ENCODE assay signal across 8 cellular contexts in genomic region chr19:49594157-49595005, GRCh38. TPM values are rescaled to one million over a fixed set of nuclear protein-coding genes. Genes with fewer than 3 reads are reported as not detected.
DNase-seq lines count a peak whose midpoint lies in the region; ATAC-seq and TF ChIP-seq lines count a peak whose summit lies in the region.

No MANE protein-coding gene starts in this region.

- H3K4me2 ChIP-seq in H9 (ENCODE audit: insufficient read depth, insufficient read length, low read length) (peak overlapping the region; percentile 19), smooth muscle cell (peak overlapping the region; percentile 95)

- ATAC-seq in T-helper 17 cell (no peak), GM19035 (IDR thresholded peaks at IDR 0.05; ENCODE audit: unreplicated experiment) (no peak), HG03460 (IDR thresholded peaks at IDR 0.05; ENCODE audit: unreplicated experiment) (no peak)

- H2AK5ac ChIP-seq in H9 (ENCODE audit: insufficient read length, low read length): no peak overlapping the region

- no peak overlapping the region for H3K4me3 ChIP-seq in esophagus muscularis mucosa
- no peak overlapping the region for H3K4me3 ChIP-seq in smooth muscle cell

- H3K79me2 ChIP-seq in H9 (ENCODE audit: insufficient read depth, low read length) (peaks cover 5% of the 10 kb centered on the region; the same call in 1 of the 2 replicates), smooth muscle cell (ENCODE audit: low read depth) (peaks cover 43% of the 10 kb centered on the region)

- peaks cover 8% of the 10 kb centered on the region for H3F3A ChIP-seq in smooth muscle cell (ENCODE audit: low read depth)

- peaks cover 40 to 55% (median 53%) of the 10 kb centered on the region in 4 donors for H3K36me3 ChIP-seq in esophagus muscularis mucosa
- no peaks in the 10 kb centered on the region for H3K36me3 ChIP-seq in smooth muscle cell (ENCODE audit: low read depth)

- H3K14ac ChIP-seq in H9 (ENCODE audit: insufficient read depth, low read length): no peak overlapping the region

- in situ Hi-C loops in KBM-7 (cut with MboI; ENCODE audit: low pct_unique_long_range_greater_than_20kb, low sequenced_read_pairs): no loop called here

- no peak overlapping the region for H3K4ac ChIP-seq in H9 (ENCODE audit: low read depth, low read length)

- TF ChIP-seq CTCF in H9 (conservative IDR thresholded peaks at IDR 0.05): no peak
- TF ChIP-seq CTCF in esophagus muscularis mucosa (IDR thresholded peaks at IDR 0.05): no peak
- TF ChIP-seq CTCF in smooth muscle cell (IDR thresholded peaks at IDR 0.05; ENCODE audit: borderline replicate concordance, insufficient read depth, poor library complexity, severe bottlenecking): no peak

- H2AFZ ChIP-seq in H9 (ENCODE audit: low read length) (no peak overlapping the region), smooth muscle cell (ENCODE audit: low read depth) (no peak overlapping the region)

- H2BK12ac ChIP-seq in H9 (ENCODE audit: insufficient read length, low read depth, low read length): no peak overlapping the region

- no peak overlapping the region for H4K8ac ChIP-seq in H9 (replicated peaks; ENCODE audit: insufficient read length, low read depth, low read length)

- H3K9me3 ChIP-seq in H9 (ENCODE audit: control insufficient read depth, low read depth, low read length) (no peaks in the 10 kb centered on the region), T-helper 17 cell (ENCODE audit: control insufficient read depth, low read length, poor library complexity, severe bottlenecking) (no peaks in the 10 kb centered on the region), esophagus muscularis mucosa (no peaks in the 10 kb centered on the region), smooth muscle cell (replicated peaks; ENCODE audit: low read depth) (no peaks in the 10 kb centered on the region)

- H3K27ac ChIP-seq in H9 (ENCODE audit: insufficient read length, low read depth, low read length): no peak overlapping the region
- H3K27ac ChIP-seq in esophagus muscularis mucosa (replicated peaks in 1 of 4): peak overlapping the region; percentile 84 to 96 (median 94)
- H3K27ac ChIP-seq in smooth muscle cell (ENCODE audit: low read depth): no peak overlapping the region

- H2BK5ac ChIP-seq in H9 (ENCODE audit: insufficient read length, low read length): no peak overlapping the region

- H3K4me1 Mint-ChIP-seq in H9: peaks cover 10 to 21% of the 10 kb centered on the region in 2 experiments
- peaks cover 24% of the 10 kb centered on the region for H3K4me1 Mint-ChIP-seq in T-helper 17 cell

- no peaks in the 10 kb centered on the region for H4K20me1 ChIP-seq in H9 (ENCODE audit: control insufficient read depth, insufficient read depth, insufficient read length)
- peaks cover 47% of the 10 kb centered on the region for H4K20me1 ChIP-seq in smooth muscle cell (ENCODE audit: low read depth)

- TF ChIP-seq POLR2A in esophagus muscularis mucosa (IDR thresholded peaks at IDR 0.05; ENCODE audit: low read depth): no peak

- H3K23ac ChIP-seq in H9 (ENCODE audit: insufficient read length, low read depth, low read length): no peak overlapping the region

- peaks cover 22 to 40% (median 34%) of the 10 kb centered on the region in 3 experiments; a peak in 6 of 7 replicates for H3K36me3 Mint-ChIP-seq in H9 (ENCODE audit: insufficient read depth in 1 of 3, low read depth in 3 of 3)
- H3K36me3 Mint-ChIP-seq in T-helper 17 cell (ENCODE audit: low read depth): peaks cover 2% of the 10 kb centered on the region

- peaks cover 14% of the 10 kb centered on the region for H3K23me2 ChIP-seq in H9 (ENCODE audit: insufficient read length, low read depth, low read length, poor library complexity, severe bottlenecking)

- H3K27me3 ChIP-seq in H9 (ENCODE audit: insufficient read depth, low read length): no peaks in the 10 kb centered on the region
- no peaks in the 10 kb centered on the region for H3K27me3 ChIP-seq in esophagus muscularis mucosa
- H3K27me3 ChIP-seq in smooth muscle cell (ENCODE audit: low read depth): no peaks in the 10 kb centered on the region

- no peak overlapping the region for H3K56ac ChIP-seq in H9 (ENCODE audit: insufficient read length, low read depth, low read length)

- H3K4me1 ChIP-seq in H9 (ENCODE audit: insufficient read depth, low read length): no peaks in the 10 kb centered on the region; the same call in 1 of the 2 replicates
- H3K4me1 ChIP-seq in esophagus muscularis mucosa: peaks cover 22 to 48% (median 44%) of the 10 kb centered on the region in 4 donors
- no peaks in the 10 kb centered on the region for H3K4me1 ChIP-seq in smooth muscle cell (ENCODE audit: low read depth)

- no peak overlapping the region for H2BK15ac ChIP-seq in H9 (ENCODE audit: low read depth, low read length)

- no peak overlapping the region for H4K5ac ChIP-seq in H9 (ENCODE audit: insufficient read length, low read depth, low read length)

- no peak overlapping the region for H3K9ac ChIP-seq in H9 (ENCODE audit: extremely low read depth, insufficient read length, low read length)
- no peak overlapping the region for H3K9ac ChIP-seq in smooth muscle cell (ENCODE audit: low read depth)

- peaks cover 11% of the 10 kb centered on the region for H3K79me1 ChIP-seq in H9 (ENCODE audit: insufficient read depth, low read depth, low read length, poor library complexity, severe bottlenecking)

- no CpG with 5 or more reads among the region's 36 CpGs for WGBS in H9 (ENCODE audit: extremely low coverage, insufficient read length, low lambda C conversion rate)
- 92% methylated on average over 33 of the region's 36 CpGs for WGBS in esophagus muscularis mucosa
- 95% methylated on average over 23 of the region's 36 CpGs for WGBS in smooth muscle cell (ENCODE audit: low lambda C conversion rate)

- no peak overlapping the region for H2BK120ac ChIP-seq in H9 (ENCODE audit: low read depth, low read length, poor library complexity, severe bottlenecking)

- H3K27ac Mint-ChIP-seq in H9: peak overlapping the region; percentile 42 to 90 (median 89)
- H3K27ac Mint-ChIP-seq in T-helper 17 cell: peak overlapping the region; percentile 93

- H3K4me3 Mint-ChIP-seq in H9 (peak overlapping the region in 1 of 2 experiments; percentile 94; a peak in 3 of 5 replicates), T-helper 17 cell (peak overlapping the region; percentile 93)

- no peak overlapping the region for H2BK20ac ChIP-seq in H9 (ENCODE audit: low read depth, low read length, poor library complexity, severe bottlenecking)

- no peaks in the 10 kb centered on the region; a peak in 2 of 5 replicates for H3K9me3 Mint-ChIP-seq in H9

- TF ChIP-seq EP300 in esophagus muscularis mucosa (IDR thresholded peaks at IDR 0.05): no peak

- no peak overlapping the region for H4K91ac ChIP-seq in H9 (ENCODE audit: insufficient read length, low read depth, low read length)

- intact Hi-C loops in esophagus muscularis mucosa (cut with DNase I): loop anchor here (5.0 kb wide), 1 partner anchor 83 kb away; the partner anchor contains the start of gene PRMT1

- DNase-seq in H9 (no peak), T-helper 17 cell (no peak), esophagus muscularis mucosa (ENCODE audit: extremely low spot score) (no peak), smooth muscle cell (lab: John Stamatoyannopoulos, UW; ENCODE audit: unreplicated experiment) (no peak), KBM-7 (no peak), kidney tubule cell (ENCODE audit: low spot score) (no peak)

- no peak overlapping the region for H3K18ac ChIP-seq in H9 (ENCODE audit: insufficient read length, low read depth, low read length)

- H3K27me3 Mint-ChIP-seq in H9 (ENCODE audit: low read depth): no peaks in the 10 kb centered on the region
- H3K27me3 Mint-ChIP-seq in T-helper 17 cell: no peaks in the 10 kb centered on the region

- no peak overlapping the region for H3T11ph ChIP-seq in H9 (ENCODE audit: low read length)

RNA-seq across cellular contexts. Expression of gene PRR12, which starts 3.4 kb away (rescaled TPM):
- 64.2 and 65.9 TPM in 2 replicates for total RNA-seq in H9 (2021)
- 10 to 100 TPM; 44.6 to 50.7 TPM for total RNA-seq in T-helper 17 cell
- 10 to 100 TPM in 3 of 4 donors, 1 to 10 TPM in 1; 9.4 to 29.1 (median 16.3) TPM for total RNA-seq in esophagus muscularis mucosa
- total RNA-seq in smooth muscle cell: 2.9 and 4.5 TPM in 2 replicates
- 1.7 and 3.2 TPM in 2 replicates for polyA plus RNA-seq in smooth muscle cell

RNA-seq across cellular contexts. Expression of gene PRRG2, which starts 13.3 kb away (rescaled TPM):
- total RNA-seq in H9 (2021) (3.3 and 3.5 TPM in 2 replicates), T-helper 17 cell (1 to 10 TPM; 1.1 to 1.3 TPM), esophagus muscularis mucosa (1 to 10 TPM in 2 of 4 donors, under 1 TPM in 1, not detected in 1; 0.17 to 2.5 (median 1.6) TPM), smooth muscle cell (13.5 TPM in 1 of 2 replicates, not detected in the other)
- polyA plus RNA-seq in smooth muscle cell: 0.24 and 1.0 TPM in 2 replicates

RNA-seq across cellular contexts. Expression of gene NOSIP, which starts 14.0 kb away (rescaled TPM):
- total RNA-seq in H9 (2021) (75.1 and 78.4 TPM in 2 replicates), T-helper 17 cell (100 to 1,000 TPM; 161 to 195 TPM), esophagus muscularis mucosa (10 to 100 TPM; 51.0 to 71.6 (median 59.2) TPM), smooth muscle cell (45.0 and 55.5 TPM in 2 replicates)
- 95.7 and 134 TPM in 2 replicates for polyA plus RNA-seq in smooth muscle cell

RNA-seq across cellular contexts. Expression of gene RRAS, which starts 45.6 kb away (rescaled TPM):
- total RNA-seq in H9 (2021) (8.3 and 9.9 TPM in 2 replicates), T-helper 17 cell (1 to 10 TPM; 6.6 to 9.1 TPM), esophagus muscularis mucosa (100 to 1,000 TPM; 134 to 205 (median 187) TPM), smooth muscle cell (82.3 and 86.5 TPM in 2 replicates)
- polyA plus RNA-seq in smooth muscle cell: 224 and 248 TPM in 2 replicates

RNA-seq across cellular contexts. Expression of gene SCAF1, which starts 47.6 kb away (rescaled TPM):
- total RNA-seq in H9 (2021) (85.3 and 86.4 TPM in 2 replicates), T-helper 17 cell (10 to 100 TPM; 34.1 to 36.3 TPM), esophagus muscularis mucosa (10 to 100 TPM; 19.2 to 50.9 (median 30.9) TPM), smooth muscle cell (7.9 and 10.2 TPM in 2 replicates)
- 12.1 and 15.9 TPM in 2 replicates for polyA plus RNA-seq in smooth muscle cell

Comparison
In these comparisons a context has a peak if more than half of its experiments do, and no peak if none do; other contexts are left out.
1. H3K27ac ChIP-seq: peak in esophagus muscularis mucosa (4 of 4); none in H9 (single experiment) and smooth muscle cell (single experiment).